In genomic region chr1:144021690-144022384, GRCh38 we compare ENCODE assay signal across 3 cellular contexts. TPM values are rescaled to one million over a fixed set of nuclear protein-coding genes. Genes with fewer than 3 reads are reported as not detected.
"Had no signal": no experiment of that assay in that cellular context is flagged by ENCODE, and none has a peak within 500 bp of the region (broad histone marks: within the 10 kb centered on the region; RNA-seq: fewer than 3 reads in every experiment).

No MANE protein-coding gene starts in this region.

RNA-seq across cellular contexts. Expression of gene FAM72C, which starts 50.1 kb away (rescaled TPM):
- total RNA-seq: sciatic nerve, smooth muscle cell, upper lobe of right lung had no signal
